In the genomic region with DNA sequence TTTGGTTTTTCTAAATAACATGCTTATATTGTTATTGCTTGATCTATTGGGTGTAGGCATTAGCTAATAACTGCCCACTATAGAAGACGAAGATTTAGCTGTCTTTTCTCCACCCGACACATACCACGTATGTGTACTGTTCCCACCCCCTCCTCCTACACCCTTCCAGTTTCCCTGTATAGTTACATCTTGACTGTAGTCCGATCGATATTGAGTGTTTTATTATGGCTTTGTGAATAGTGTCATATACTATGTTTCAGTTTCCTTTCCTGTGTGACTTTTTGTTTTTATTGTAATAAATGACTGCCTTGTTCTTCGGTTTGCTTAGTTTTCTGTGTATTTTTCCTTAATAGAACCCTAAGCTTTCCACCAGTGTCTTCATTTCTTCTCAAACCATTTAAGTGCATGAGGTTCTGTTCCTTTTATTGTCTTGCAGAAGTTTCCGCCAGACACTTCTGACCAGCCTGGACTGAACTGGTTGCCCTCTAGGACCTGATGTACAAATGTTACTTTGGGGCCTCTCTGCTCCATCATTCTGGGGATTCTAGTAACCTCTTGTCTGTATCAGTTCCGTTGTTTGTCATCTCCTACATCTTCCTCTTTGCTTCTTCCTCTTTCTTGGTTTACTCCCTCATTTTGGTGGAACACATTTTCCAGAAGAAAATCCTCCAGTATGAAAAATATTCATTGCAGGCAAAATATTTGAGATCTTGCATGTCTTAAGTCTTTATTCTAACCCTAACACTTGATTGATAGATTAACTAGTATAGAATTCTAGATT, we compare ENCODE assay signal across 1 cellular context.
TF ChIP-seq lines count a peak whose summit lies in the region.

No MANE protein-coding gene starts in this region.

TF ChIP-seq in HepG2, 621 proteins besides CTCF, POLR2A, EP300 and RAD21 (continued from another document):
- TF ChIP-seq, protein P1, sequence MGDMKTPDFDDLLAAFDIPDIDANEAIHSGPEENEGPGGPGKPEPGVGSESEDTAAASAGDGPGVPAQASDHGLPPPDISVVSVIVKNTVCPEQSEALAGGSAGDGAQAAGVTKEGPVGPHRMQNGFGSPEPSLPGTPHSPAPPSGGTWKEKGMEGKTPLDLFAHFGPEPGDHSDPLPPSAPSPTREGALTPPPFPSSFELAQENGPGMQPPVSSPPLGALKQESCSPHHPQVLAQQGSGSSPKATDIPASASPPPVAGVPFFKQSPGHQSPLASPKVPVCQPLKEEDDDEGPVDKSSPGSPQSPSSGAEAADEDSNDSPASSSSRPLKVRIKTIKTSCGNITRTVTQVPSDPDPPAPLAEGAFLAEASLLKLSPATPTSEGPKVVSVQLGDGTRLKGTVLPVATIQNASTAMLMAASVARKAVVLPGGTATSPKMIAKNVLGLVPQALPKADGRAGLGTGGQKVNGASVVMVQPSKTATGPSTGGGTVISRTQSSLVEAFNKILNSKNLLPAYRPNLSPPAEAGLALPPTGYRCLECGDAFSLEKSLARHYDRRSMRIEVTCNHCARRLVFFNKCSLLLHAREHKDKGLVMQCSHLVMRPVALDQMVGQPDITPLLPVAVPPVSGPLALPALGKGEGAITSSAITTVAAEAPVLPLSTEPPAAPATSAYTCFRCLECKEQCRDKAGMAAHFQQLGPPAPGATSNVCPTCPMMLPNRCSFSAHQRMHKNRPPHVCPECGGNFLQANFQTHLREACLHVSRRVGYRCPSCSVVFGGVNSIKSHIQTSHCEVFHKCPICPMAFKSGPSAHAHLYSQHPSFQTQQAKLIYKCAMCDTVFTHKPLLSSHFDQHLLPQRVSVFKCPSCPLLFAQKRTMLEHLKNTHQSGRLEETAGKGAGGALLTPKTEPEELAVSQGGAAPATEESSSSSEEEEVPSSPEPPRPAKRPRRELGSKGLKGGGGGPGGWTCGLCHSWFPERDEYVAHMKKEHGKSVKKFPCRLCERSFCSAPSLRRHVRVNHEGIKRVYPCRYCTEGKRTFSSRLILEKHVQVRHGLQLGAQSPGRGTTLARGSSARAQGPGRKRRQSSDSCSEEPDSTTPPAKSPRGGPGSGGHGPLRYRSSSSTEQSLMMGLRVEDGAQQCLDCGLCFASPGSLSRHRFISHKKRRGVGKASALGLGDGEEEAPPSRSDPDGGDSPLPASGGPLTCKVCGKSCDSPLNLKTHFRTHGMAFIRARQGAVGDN (CRISPR knock-in tag; IDR thresholded peaks at IDR 0.05): no peak
- TF ChIP-seq ZC3H4 (CRISPR knock-in tag; IDR thresholded peaks at IDR 0.05; ENCODE audit: borderline replicate concordance): no peak
